In genomic region chr3:28758115-28758514, GRCh38 we compare ENCODE assay signal across 6 cellular contexts.
"Had no signal": no experiment of that assay in that cellular context is flagged by ENCODE, and none has a peak within 500 bp of the region (broad histone marks: within the 10 kb centered on the region; RNA-seq: fewer than 3 reads in every experiment).

No MANE protein-coding gene starts in this region.

- H3K27ac ChIP-seq: HL-60, KMS-11 had no signal

- H3K9ac ChIP-seq: KMS-11 had no signal

- FAIRE-seq: HTR-8/SVneo had no signal

- H3K4me2 ChIP-seq: KMS-11 had no signal

- DNase-seq: IMR-90, KBM-7, KG1 had no signal
